Comparison of ENCODE assay signal across 8 cellular contexts in genomic region chr4:76377922-76378321, GRCh38. TPM values are rescaled to one million over a fixed set of nuclear protein-coding genes. Genes with fewer than 3 reads are reported as not detected.
DNase-seq lines count a peak whose midpoint lies in the region; ATAC-seq and TF ChIP-seq lines count a peak whose summit lies in the region.

No MANE protein-coding gene starts in this region.

- H3K27me3 ChIP-seq in tibial nerve, result no peaks in the 10 kb centered on the region

- H3K4me1 ChIP-seq in tibial nerve, result no peaks in the 10 kb centered on the region

- no peak for TF ChIP-seq EP300 in tibial nerve (IDR thresholded peaks at IDR 0.05)

- H3K27ac ChIP-seq in tibial nerve, result no peak overlapping the region

- TF ChIP-seq POLR2A in tibial nerve (IDR thresholded peaks at IDR 0.05), result no peak

- intact Hi-C loops in left colon (cut with DNase I, micrococcal nuclease), result no loop called here

- H3K9me3 ChIP-seq in tibial nerve, result peaks cover 0 to 5% (median 0%) of the 10 kb centered on the region in 4 donors

- no peak overlapping the region for H3K4me3 ChIP-seq in tibial nerve

- H3K36me3 ChIP-seq in tibial nerve, result peaks cover 0 to 10% (median 0%) of the 10 kb centered on the region in 3 donors

- 51 to 53% methylated on average over 5 of the region's 5 CpGs for WGBS in tibial nerve, 2 donors

- ATAC-seq in left colon (peak; percentile 81), GM21717 (IDR thresholded peaks at IDR 0.05; ENCODE audit: unreplicated experiment) (no peak)

- peak; percentile 8 for DNase-seq in NCI-H2107 treated with DMSO at 0.1 percent for 48 hours (lab: John Stamatoyannopoulos, UW; ENCODE audit: unreplicated experiment)
- no peak for DNase-seq in NCI-H2107 (lab: John Stamatoyannopoulos, UW)
- DNase-seq in NAMALWA (ENCODE audit: low spot score), result peak; percentile 54
- DNase-seq in activated effector memory CD4-positive, alpha-beta T cell treated with Interleukin-2 at 50 U/mL for 16 hours, result peak; percentile 11
- peak; percentile 36 to 49 for DNase-seq in left colon
- peak; percentile 25 for DNase-seq in stimulated activated naive CD4-positive, alpha-beta T cell treated with Interleukin-2 at 50 U/mL for 16 hours (lab: John Stamatoyannopoulos, UW)
- no peak for DNase-seq in tibial nerve (ENCODE audit: low spot score in 2 of 2)

- TF ChIP-seq CTCF in tibial nerve (IDR thresholded peaks at IDR 0.05), result peak in 2 of 5 experiments; percentile 30 to 33

RNA-seq across cellular contexts. Expression of gene CCDC158, which starts 43.0 kb away (rescaled TPM):
- total RNA-seq in left colon (under 1 TPM in 1 of 2 donors, not detected in 1; 0.17 TPM), tibial nerve (1 to 10 TPM in 2 of 4 donors, under 1 TPM in 2; 0.39 to 8.4 (median 0.86) TPM)

RNA-seq across cellular contexts. Expression of gene SHROOM3, which starts 57.1 kb away (rescaled TPM):
- total RNA-seq in left colon (100 to 1,000 TPM; 158 to 248 TPM), tibial nerve (10 to 100 TPM; 28.0 to 49.8 (median 37.9) TPM)

Comparison
In these comparisons a context has a peak if more than half of its experiments do, and no peak if none do; other contexts are left out.
1. DNase-seq: peak in NCI-H2107 treated with DMSO at 0.1 percent for 48 hours (single experiment), NAMALWA (single experiment), activated effector memory CD4-positive, alpha-beta T cell treated with Interleukin-2 at 50 U/mL for 16 hours (single experiment), left colon (2 of 2) and stimulated activated naive CD4-positive, alpha-beta T cell treated with Interleukin-2 at 50 U/mL for 16 hours (single experiment); none in NCI-H2107 (single experiment) and tibial nerve (0 of 2).